ENCODE assay signal across 9 cellular contexts in genomic region chr2:163610817-163611556, GRCh38.
DNase-seq lines count a peak whose midpoint lies in the region; ATAC-seq and TF ChIP-seq lines count a peak whose summit lies in the region.
"Had no signal": no experiment of that assay in that cellular context is flagged by ENCODE, and none has a peak within 500 bp of the region (broad histone marks: within the 10 kb centered on the region; RNA-seq: fewer than 3 reads in every experiment).

No MANE protein-coding gene starts in this region.

- no peaks in the 10 kb centered on the region for H3K9me3 Mint-ChIP-seq in activated CD4-positive, alpha-beta T cell treated with anti-CD3 and anti-CD28 coated beads, Interleukin-2, amount 10 ng/mL, durations not matched to agents 7 days and 5 days

- no peak for TF ChIP-seq EP300 in esophagus muscularis mucosa (IDR thresholded peaks at IDR 0.05)

- WGBS in esophagus muscularis mucosa: 92% methylated on average over 13 of the region's 13 CpGs

- peak; percentile 36 for DNase-seq in COR-L47 (lab: John Stamatoyannopoulos, UW)
- DNase-seq in HEK293T (ENCODE audit: extremely low spot score): peak; percentile 17
- DNase-seq in lung microvascular endothelial cell (ENCODE audit: low read depth in 2 of 2): peak; percentile 3 to 48
- no peak for DNase-seq in esophagus muscularis mucosa (ENCODE audit: extremely low spot score)
- no peak for DNase-seq in activated CD4-positive, alpha-beta T cell treated with anti-CD3 and anti-CD28 coated beads, Interleukin-2, amount 10 ng/mL, durations not matched to agents 7 days and 5 days
- no peak for DNase-seq in NCI-H1694 (lab: John Stamatoyannopoulos, UW)
- DNase-seq: NCI-H1092 had no signal

- H3K27me3 Mint-ChIP-seq in activated CD4-positive, alpha-beta T cell treated with anti-CD3 and anti-CD28 coated beads, Interleukin-2, amount 10 ng/mL, durations not matched to agents 7 days and 5 days: no peaks in the 10 kb centered on the region

- no peaks in the 10 kb centered on the region for H3K4me1 Mint-ChIP-seq in activated CD4-positive, alpha-beta T cell treated with anti-CD3 and anti-CD28 coated beads, Interleukin-2, amount 10 ng/mL, durations not matched to agents 7 days and 5 days

- no peak for ATAC-seq in HG02885 (IDR thresholded peaks at IDR 0.05; ENCODE audit: poor library complexity, unreplicated experiment)

- no peaks in the 10 kb centered on the region for H3K36me3 Mint-ChIP-seq in activated CD4-positive, alpha-beta T cell treated with anti-CD3 and anti-CD28 coated beads, Interleukin-2, amount 10 ng/mL, durations not matched to agents 7 days and 5 days (ENCODE audit: low read depth)

- no peak overlapping the region for H3K27ac Mint-ChIP-seq in activated CD4-positive, alpha-beta T cell treated with anti-CD3 and anti-CD28 coated beads, Interleukin-2, amount 10 ng/mL, durations not matched to agents 7 days and 5 days

- intact Hi-C loops in esophagus muscularis mucosa (cut with DNase I): no loop called here

- POLR2A ChIA-PET in HEK293T (lab: Yijun Ruan, JAX): no interaction called here
- POLR2A ChIA-PET in activated CD4-positive, alpha-beta T cell treated with anti-CD3 and anti-CD28 coated beads, Interleukin-2, amount 10 ng/mL, durations not matched to agents 7 days and 5 days (lab: Charles Lee): no interaction called here

- no peak overlapping the region for H3K4me3 Mint-ChIP-seq in activated CD4-positive, alpha-beta T cell treated with anti-CD3 and anti-CD28 coated beads, Interleukin-2, amount 10 ng/mL, durations not matched to agents 7 days and 5 days

- peaks cover 0 to 3% (median 0%) of the 10 kb centered on the region in 4 donors for H3K4me1 ChIP-seq in esophagus muscularis mucosa

- no peaks in the 10 kb centered on the region for H3K27me3 ChIP-seq in esophagus muscularis mucosa

- no peak overlapping the region for H3K27ac ChIP-seq in VCaP
- no peak overlapping the region for H3K27ac ChIP-seq in esophagus muscularis mucosa (replicated peaks in 1 of 4)

- no peak overlapping the region for H3K4me3 ChIP-seq in esophagus muscularis mucosa

- no peak for TF ChIP-seq POLR2A in esophagus muscularis mucosa (IDR thresholded peaks at IDR 0.05; ENCODE audit: low read depth)

- CTCF ChIA-PET in HEK293T (lab: Yijun Ruan, JAX): no interaction called here
- CTCF ChIA-PET in activated CD4-positive, alpha-beta T cell treated with anti-CD3 and anti-CD28 coated beads, Interleukin-2, amount 10 ng/mL, durations not matched to agents 7 days and 5 days (lab: Charles Lee): no interaction called here

- H3K36me3 ChIP-seq in esophagus muscularis mucosa: peaks cover 0 to 23% (median 13%) of the 10 kb centered on the region in 4 donors

- no peaks in the 10 kb centered on the region for H3K9me3 ChIP-seq in esophagus muscularis mucosa

- TF ChIP-seq CTCF in VCaP (conservative IDR thresholded peaks at IDR 0.05): peak; percentile 85
- peak in 1 of 3 experiments; percentile 26 for TF ChIP-seq CTCF in esophagus muscularis mucosa (IDR thresholded peaks at IDR 0.05)

TF ChIP-seq in HEK293T, 16 proteins besides CTCF, POLR2A, EP300 and RAD21:
- TF ChIP-seq LEF1 (IDR thresholded peaks at IDR 0.05; ENCODE audit: borderline replicate concordance): no peak
- no peak for TF ChIP-seq ARNT (IDR thresholded peaks at IDR 0.05)
- no peak for TF ChIP-seq ELF4 (IDR thresholded peaks at IDR 0.05)
- no peak for TF ChIP-seq PKNOX1 (IDR thresholded peaks at IDR 0.05)
- TF ChIP-seq TARDBP (IDR thresholded peaks at IDR 0.05): no peak
- TF ChIP-seq SUZ12 (IDR thresholded peaks at IDR 0.05): no peak
- no peak for TF ChIP-seq L3MBTL2 (conservative IDR thresholded peaks at IDR 0.05)
- no peak for TF ChIP-seq FOXA1 (IDR thresholded peaks at IDR 0.05)
- no peak for TF ChIP-seq NFRKB (IDR thresholded peaks at IDR 0.05)
- no peak for TF ChIP-seq ZNF384 (IDR thresholded peaks at IDR 0.05)
- no peak for TF ChIP-seq BHLHE40 (IDR thresholded peaks at IDR 0.05; ENCODE audit: borderline replicate concordance)
- TF ChIP-seq FOXM1 (IDR thresholded peaks at IDR 0.05; ENCODE audit: borderline replicate concordance): no peak
- no peak for TF ChIP-seq SP1 (IDR thresholded peaks at IDR 0.05)
- no peak for TF ChIP-seq HDGF (IDR thresholded peaks at IDR 0.05; ENCODE audit: borderline replicate concordance)
- no peak for TF ChIP-seq CTBP1 (IDR thresholded peaks at IDR 0.05; ENCODE audit: borderline replicate concordance)
- no peak for TF ChIP-seq FOXK2 (IDR thresholded peaks at IDR 0.05)

Comparison
In these comparisons a context has a peak if more than half of its experiments do, and no peak if none do; other contexts are left out.
1. DNase-seq: peak in COR-L47 (single experiment), HEK293T (single experiment) and lung microvascular endothelial cell (2 of 2); none in esophagus muscularis mucosa (single experiment), activated CD4-positive, alpha-beta T cell treated with anti-CD3 and anti-CD28 coated beads, Interleukin-2, amount 10 ng/mL, durations not matched to agents 7 days and 5 days (single experiment) and NCI-H1694 (single experiment).